In the genomic region with DNA sequence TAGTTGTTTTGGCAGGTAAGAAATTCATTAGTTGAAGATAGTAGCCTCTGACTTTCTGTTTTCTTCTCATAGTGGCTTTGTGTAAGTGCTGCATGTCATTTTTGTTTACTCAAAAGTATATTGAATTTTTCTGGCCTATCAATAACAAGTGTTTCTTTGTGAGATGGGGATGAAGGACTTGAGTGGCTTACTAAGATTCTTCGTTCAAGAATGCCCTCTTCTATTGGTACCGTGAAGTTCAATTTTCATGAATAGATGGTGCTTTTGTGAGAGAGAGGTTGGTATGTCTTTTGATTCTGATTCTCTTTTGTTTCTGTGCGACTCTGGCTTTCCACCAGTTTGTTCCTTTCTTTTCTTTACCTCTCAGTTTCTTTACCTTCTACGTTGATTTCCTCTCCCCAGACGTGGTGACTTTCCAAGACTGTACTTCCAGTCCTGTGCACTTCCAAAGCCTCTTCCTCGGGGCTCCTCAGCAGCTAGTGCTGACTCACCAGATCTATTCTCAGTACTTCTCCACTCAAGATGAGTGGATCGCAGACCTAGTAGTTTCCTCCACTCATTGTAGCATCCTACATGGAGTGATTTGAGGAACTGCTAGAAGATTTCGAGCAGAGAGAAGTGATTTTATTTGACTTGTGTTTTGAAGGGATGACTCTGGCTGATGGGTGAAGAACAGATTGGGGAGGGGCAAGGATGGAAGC, we compare ENCODE assay signal across 17 cellular contexts.
DNase-seq lines count a peak whose midpoint lies in the region; TF ChIP-seq lines count a peak whose summit lies in the region.
"Had no signal": no experiment of that assay in that cellular context is flagged by ENCODE, and none has a peak within 500 bp of the region (broad histone marks: within the 10 kb centered on the region; RNA-seq: fewer than 3 reads in every experiment).

No MANE protein-coding gene starts in this region.

- 76 to 77% methylated on average over 6 to 8 of the region's 8 CpGs for WGBS in endodermal cell (ENCODE audit: insufficient coverage in 1 of 2, insufficient read length in 1 of 2), 2 experiments

- H3K36me3 Mint-ChIP-seq in endodermal cell (ENCODE audit: low read depth): no peaks in the 10 kb centered on the region
- H3K36me3 Mint-ChIP-seq: CD8-positive, alpha-beta T cell had no signal

- POLR2A ChIA-PET in GM10248 (lab: Yijun Ruan, JAX): no interaction called here

- H3K27me3 Mint-ChIP-seq in endodermal cell (ENCODE audit: insufficient read depth): peaks cover 7% of the 10 kb centered on the region

- H3K36me3 ChIP-seq in endodermal cell (ENCODE audit: control insufficient read depth, insufficient read depth, low read length): no peaks in the 10 kb centered on the region
- H3K36me3 ChIP-seq: BE2C had no signal

- no peak overlapping the region for H3K9ac ChIP-seq in endodermal cell (ENCODE audit: extremely low read depth, low read length, poor library complexity, severe bottlenecking)

- no peaks in the 10 kb centered on the region for H3K4me1 ChIP-seq in endodermal cell (ENCODE audit: control insufficient read depth, insufficient read depth, low read length)

- no peak for TF ChIP-seq CTCF in endodermal cell (conservative IDR thresholded peaks at IDR 0.05)
- TF ChIP-seq CTCF in GM10248 (IDR thresholded peaks at IDR 0.05; ENCODE audit: control extremely low read depth, extremely low read depth, low read depth, missing control alignments): no peak

- peak; percentile 69 for DNase-seq in COLO829 (ENCODE audit: low spot score)
- DNase-seq in HT1080 (ENCODE audit: low read depth): peak; percentile 27
- DNase-seq in endodermal cell: no peak
- DNase-seq in medulla oblongata (ENCODE audit: extremely low spot score): peak; percentile 47
- no peak for DNase-seq in NCI-H2227 treated with DMSO at 0.1 percent for 48 hours (lab: John Stamatoyannopoulos, UW)
- no peak for DNase-seq in AG08395 (ENCODE audit: low spot score)
- DNase-seq in GM10248 (ENCODE audit: extremely low spot score): no peak
- DNase-seq: BE2C; CD8-positive, alpha-beta T cell; DMS79 treated with DMSO at 0.1 percent for 48 hours; MV-4-11; NCI-H1417 treated with DMSO at 0.1 percent for 48 hours; NCI-H2029; NCI-H510A; NCI-H82 had no signal

- no peak overlapping the region for H3K4me3 ChIP-seq in endodermal cell (ENCODE audit: low read length)
- H3K4me3 ChIP-seq: GM12878 had no signal

- H3K27me3 ChIP-seq in endodermal cell (ENCODE audit: control insufficient read depth, insufficient read depth, low read length, poor library complexity, severe bottlenecking): peaks cover 4% of the 10 kb centered on the region

- H3K9me3 Mint-ChIP-seq in endodermal cell: no peaks in the 10 kb centered on the region
- H3K9me3 Mint-ChIP-seq: CD8-positive, alpha-beta T cell had no signal

- no peaks in the 10 kb centered on the region for H3K9me3 ChIP-seq in endodermal cell (ENCODE audit: control insufficient read depth, low read length)
- H3K9me3 ChIP-seq: BE2C had no signal

- H3K4me1 Mint-ChIP-seq in endodermal cell: no peaks in the 10 kb centered on the region

- peak overlapping the region; percentile 76 for H3K27ac ChIP-seq in endodermal cell (ENCODE audit: low read depth, low read length)
- H3K27ac ChIP-seq: HL-60 had no signal

- no peak overlapping the region for H3K4me3 Mint-ChIP-seq in endodermal cell
- H3K4me3 Mint-ChIP-seq: CD8-positive, alpha-beta T cell had no signal

- CTCF ChIA-PET in GM10248 (lab: Yijun Ruan, JAX): interaction anchor here (1.3 kb wide), 1 partner anchor 10 kb away, joined by 3 read pairs; no protein-coding TSS in a partner anchor

- no peak overlapping the region for H3K27ac Mint-ChIP-seq in endodermal cell
- H3K27ac Mint-ChIP-seq: CD8-positive, alpha-beta T cell had no signal

Comparison
In these comparisons a context has a peak if more than half of its experiments do, and no peak if none do; other contexts are left out.
1. DNase-seq: peak in COLO829 (single experiment), HT1080 (single experiment) and medulla oblongata (single experiment); none in endodermal cell (single experiment), NCI-H2227 treated with DMSO at 0.1 percent for 48 hours (single experiment), AG08395 (single experiment) and GM10248 (single experiment).